In the genomic region with DNA sequence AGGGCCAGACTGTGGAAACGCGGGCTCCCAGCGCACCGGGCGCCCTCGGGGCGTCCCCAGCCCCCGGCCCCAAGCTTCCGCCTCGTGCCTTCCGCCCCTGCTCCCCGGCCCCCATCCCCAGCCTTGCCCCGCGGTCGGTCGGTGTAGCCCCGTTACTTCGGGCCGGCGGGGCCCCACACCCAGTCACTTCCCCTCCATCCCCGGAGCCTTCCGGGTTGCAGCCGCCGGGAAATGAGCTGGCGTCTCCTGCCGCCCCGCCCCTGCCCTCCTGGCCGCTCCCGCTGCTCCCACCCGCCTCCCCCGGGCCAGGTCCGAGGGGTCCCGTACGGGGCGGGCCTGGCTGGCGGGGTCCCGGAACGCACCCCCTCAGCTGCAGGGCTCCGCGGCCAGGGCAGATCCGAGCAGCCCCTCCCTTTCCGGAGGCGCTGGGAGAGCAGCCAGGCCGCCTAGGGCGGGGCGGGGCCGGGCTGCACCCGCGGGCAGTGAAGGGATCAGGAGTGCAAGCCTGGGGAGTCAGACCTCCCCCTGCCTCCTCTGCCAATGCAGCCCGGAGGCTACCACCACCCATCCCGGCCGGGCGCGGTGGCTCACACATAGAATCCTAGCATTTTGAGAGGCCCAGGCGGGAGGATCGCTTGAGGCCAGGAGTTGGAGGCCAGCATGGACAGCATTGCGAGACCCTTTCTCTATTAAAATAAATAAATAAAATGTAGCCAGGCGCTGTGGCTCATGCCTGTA, we compare ENCODE assay signal across 8 cellular contexts. TPM values are rescaled to one million over a fixed set of nuclear protein-coding genes. Genes with fewer than 3 reads are reported as not detected.
DNase-seq lines count a peak whose midpoint lies in the region; ATAC-seq and TF ChIP-seq lines count a peak whose summit lies in the region.

No MANE protein-coding gene starts in this region.

- H3K4me3 ChIP-seq in BJ (ENCODE audit: low read depth, low read length), result peak overlapping the region; percentile 94
- H3K4me3 ChIP-seq in Peyer's patch, result peak overlapping the region; percentile 86 to 99 (median 90)
- peak overlapping the region; percentile 74 for H3K4me3 ChIP-seq in fibroblast of the aortic adventitia (ENCODE audit: low read depth, low read length)
- peak overlapping the region; percentile 77 to 87 for H3K4me3 ChIP-seq in testis

- H3K4me1 ChIP-seq in Peyer's patch, result peaks cover 0 to 33% (median 14%) of the 10 kb centered on the region in 4 donors
- peaks cover 20% of the 10 kb centered on the region for H3K4me1 ChIP-seq in testis

- TF ChIP-seq CTCF in BJ (IDR thresholded peaks at IDR 0.05; ENCODE audit: insufficient read depth, low read depth, low read length) (no peak), Peyer's patch (IDR thresholded peaks at IDR 0.05) (no peak), fibroblast of the aortic adventitia (IDR thresholded peaks at IDR 0.05; ENCODE audit: insufficient read depth, low read length) (no peak), testis (IDR thresholded peaks at IDR 0.05) (no peak)

- WGBS in testis, 2 donors, result 7 to 11% methylated on average over 21 to 26 of the region's 58 CpGs

- ATAC-seq in GM19035 (IDR thresholded peaks at IDR 0.05; ENCODE audit: unreplicated experiment) (peak; percentile 46), HG03280 (IDR thresholded peaks at IDR 0.05; ENCODE audit: unreplicated experiment) (peak; percentile 44)
- ATAC-seq in natural killer cell treated with Interleukin-12 subunit alpha and Interleukin-12 subunit beta and Interleukin-15 and Interleukin-18, amount 100 ng/mL, for 72 hours, result peak; percentile 70 to 72

- H3K27ac ChIP-seq in Peyer's patch (peak overlapping the region; percentile 92 to 99 (median 98)), testis (peak overlapping the region; percentile 61 to 81)

- peak; percentile 85 to 87 for TF ChIP-seq POLR2A in Peyer's patch (IDR thresholded peaks at IDR 0.05)
- TF ChIP-seq POLR2A in testis (IDR thresholded peaks at IDR 0.05), result no peak

- no peaks in the 10 kb centered on the region for H3K9me3 Mint-ChIP-seq in natural killer cell treated with Interleukin-12 subunit alpha and Interleukin-12 subunit beta and Interleukin-15 and Interleukin-18, amount 100 ng/mL, for 72 hours

- POLR2A ChIA-PET in BJ (lab: Charles Lee), result interaction anchor here (0.7 kb wide), 1 partner anchor 293 kb away, joined by 12 read pairs; no protein-coding TSS in a partner anchor

- H3K36me3 Mint-ChIP-seq in natural killer cell treated with Interleukin-12 subunit alpha and Interleukin-12 subunit beta and Interleukin-15 and Interleukin-18, amount 100 ng/mL, for 72 hours, result peaks cover 10% of the 10 kb centered on the region

- H3K9me3 ChIP-seq in Peyer's patch, result no peaks in the 10 kb centered on the region
- H3K9me3 ChIP-seq in testis, result no peaks in the 10 kb centered on the region

- H3K27me3 ChIP-seq in BJ (ENCODE audit: control insufficient read depth, insufficient read depth, low read length) (no peaks in the 10 kb centered on the region), Peyer's patch (no peaks in the 10 kb centered on the region), testis (no peaks in the 10 kb centered on the region)

- H3K36me3 ChIP-seq in BJ (ENCODE audit: control insufficient read depth, insufficient read depth, low read length) (peaks cover 3% of the 10 kb centered on the region; the same call in 1 of the 2 replicates), Peyer's patch (peaks cover 0 to 8% (median 0%) of the 10 kb centered on the region in 3 donors), testis (ENCODE audit: low read depth, missing control alignments) (no peaks in the 10 kb centered on the region)

- H3K4me1 Mint-ChIP-seq in natural killer cell treated with Interleukin-12 subunit alpha and Interleukin-12 subunit beta and Interleukin-15 and Interleukin-18, amount 100 ng/mL, for 72 hours (ENCODE audit: low read depth in 2 of 2), result peaks cover 22 to 24% of the 10 kb centered on the region in 2 donors

- intact Hi-C loops in testis (cut with DNase I; ENCODE audit: low total_unique reads), result no loop called here

- H3K27me3 Mint-ChIP-seq in natural killer cell treated with Interleukin-12 subunit alpha and Interleukin-12 subunit beta and Interleukin-15 and Interleukin-18, amount 100 ng/mL, for 72 hours, result no peaks in the 10 kb centered on the region

- H3K27ac Mint-ChIP-seq in natural killer cell treated with Interleukin-12 subunit alpha and Interleukin-12 subunit beta and Interleukin-15 and Interleukin-18, amount 100 ng/mL, for 72 hours, result peak overlapping the region; percentile 84 to 96

- peak overlapping the region; percentile 49 for H3K4me3 Mint-ChIP-seq in natural killer cell treated with Interleukin-12 subunit alpha and Interleukin-12 subunit beta and Interleukin-15 and Interleukin-18, amount 100 ng/mL, for 72 hours

- CTCF ChIA-PET in BJ (lab: Yijun Ruan, JAX), result no interaction called here

- no peak for DNase-seq in BJ (ENCODE audit: low read depth)
- peak; percentile 80 to 93 (median 91) for DNase-seq in Peyer's patch
- peak; percentile 57 for DNase-seq in activated T-helper 9 cell treated with anti-CD3 and anti-CD28 coated beads, Interleukin-2, amount 50 U/mL, for 16 hours (ENCODE audit: low read depth)
- peak; percentile 72 for DNase-seq in fibroblast of the aortic adventitia (ENCODE audit: low read depth)
- DNase-seq in natural killer cell treated with Interleukin-12 subunit alpha and Interleukin-12 subunit beta and Interleukin-15 and Interleukin-18, amount 100 ng/mL, for 72 hours (ENCODE audit: low spot score), result peak; percentile 79
- peak; percentile 79 for DNase-seq in testis

RNA-seq across cellular contexts. Expression of a gene that starts 0.7 kb away (rescaled TPM):
- polyA plus RNA-seq in BJ (2011; rRNA removed) (209 and 642 TPM in 2 replicates), testis (ENCODE audit: insufficient read depth, low read depth, low replicate concordance) (64.6 TPM)
- polyA minus RNA-seq in BJ (2011; rRNA and poly(A)+ RNA removed), result 89.1 and 100 TPM in 2 replicates
- total RNA-seq in Peyer's patch (100 to 1,000 TPM; 228 to 386 (median 343) TPM), fibroblast of the aortic adventitia (ENCODE audit: low replicate concordance) (249 and 358 TPM in 2 replicates), testis (10 to 100 TPM; 50.5 to 64.9 TPM)
- total RNA-seq in natural killer cell treated with Interleukin-12 subunit alpha and Interleukin-12 subunit beta and Interleukin-15 and Interleukin-18, amount 100 ng/mL, for 72 hours, result 100 to 1,000 TPM; 286 to 366 TPM

RNA-seq across cellular contexts. Expression of a gene that starts 33.2 kb away (rescaled TPM):
- 45.5 and 62.0 TPM in 2 replicates for polyA plus RNA-seq in BJ (2011; rRNA removed)
- polyA minus RNA-seq in BJ (2011; rRNA and poly(A)+ RNA removed), result 13.5 and 17.3 TPM in 2 replicates
- 10 to 100 TPM; 32.4 to 52.0 (median 40.6) TPM for total RNA-seq in Peyer's patch
- 29.2 and 66.9 TPM in 2 replicates for total RNA-seq in fibroblast of the aortic adventitia (ENCODE audit: low replicate concordance)
- total RNA-seq in natural killer cell treated with Interleukin-12 subunit alpha and Interleukin-12 subunit beta and Interleukin-15 and Interleukin-18, amount 100 ng/mL, for 72 hours, result 100 to 1,000 TPM; 114 to 145 TPM
- 10 to 100 TPM; 50.5 to 74.0 TPM for total RNA-seq in testis
- 126 TPM for polyA plus RNA-seq in testis (ENCODE audit: insufficient read depth, low read depth, low replicate concordance)

RNA-seq across cellular contexts. Expression of a gene that starts 33.5 kb away (rescaled TPM):
- polyA plus RNA-seq in BJ (2011; rRNA removed) (85.2 and 92.9 TPM in 2 replicates), testis (ENCODE audit: insufficient read depth, low read depth, low replicate concordance) (174 TPM)
- 29.1 and 34.1 TPM in 2 replicates for polyA minus RNA-seq in BJ (2011; rRNA and poly(A)+ RNA removed)
- total RNA-seq in Peyer's patch (10 to 100 TPM; 44.7 to 82.0 (median 58.4) TPM), fibroblast of the aortic adventitia (ENCODE audit: low replicate concordance) (137 and 171 TPM in 2 replicates), testis (100 to 1,000 TPM in 1 of 2 donors, 10 to 100 TPM in 1; 91.2 to 123 TPM)
- total RNA-seq in natural killer cell treated with Interleukin-12 subunit alpha and Interleukin-12 subunit beta and Interleukin-15 and Interleukin-18, amount 100 ng/mL, for 72 hours, result 100 to 1,000 TPM; 145 to 147 TPM

RNA-seq across cellular contexts. Expression of a gene that starts 49.5 kb away (rescaled TPM):
- polyA plus RNA-seq in BJ (2011; rRNA removed), result 206 and 243 TPM in 2 replicates
- polyA minus RNA-seq in BJ (2011; rRNA and poly(A)+ RNA removed), result 138 and 214 TPM in 2 replicates
- 100 to 1,000 TPM; 195 to 278 (median 225) TPM for total RNA-seq in Peyer's patch
- 85.0 and 253 TPM in 2 replicates for total RNA-seq in fibroblast of the aortic adventitia (ENCODE audit: low replicate concordance)
- 10 to 100 TPM; 72.4 to 88.0 TPM for total RNA-seq in natural killer cell treated with Interleukin-12 subunit alpha and Interleukin-12 subunit beta and Interleukin-15 and Interleukin-18, amount 100 ng/mL, for 72 hours
- 100 to 1,000 TPM in 1 of 2 donors, 10 to 100 TPM in 1; 91.8 to 120 TPM for total RNA-seq in testis
- polyA plus RNA-seq in testis (ENCODE audit: insufficient read depth, low read depth, low replicate concordance), result 117 TPM
